1 cellular context compared by ENCODE assay signal in the genomic region with DNA sequence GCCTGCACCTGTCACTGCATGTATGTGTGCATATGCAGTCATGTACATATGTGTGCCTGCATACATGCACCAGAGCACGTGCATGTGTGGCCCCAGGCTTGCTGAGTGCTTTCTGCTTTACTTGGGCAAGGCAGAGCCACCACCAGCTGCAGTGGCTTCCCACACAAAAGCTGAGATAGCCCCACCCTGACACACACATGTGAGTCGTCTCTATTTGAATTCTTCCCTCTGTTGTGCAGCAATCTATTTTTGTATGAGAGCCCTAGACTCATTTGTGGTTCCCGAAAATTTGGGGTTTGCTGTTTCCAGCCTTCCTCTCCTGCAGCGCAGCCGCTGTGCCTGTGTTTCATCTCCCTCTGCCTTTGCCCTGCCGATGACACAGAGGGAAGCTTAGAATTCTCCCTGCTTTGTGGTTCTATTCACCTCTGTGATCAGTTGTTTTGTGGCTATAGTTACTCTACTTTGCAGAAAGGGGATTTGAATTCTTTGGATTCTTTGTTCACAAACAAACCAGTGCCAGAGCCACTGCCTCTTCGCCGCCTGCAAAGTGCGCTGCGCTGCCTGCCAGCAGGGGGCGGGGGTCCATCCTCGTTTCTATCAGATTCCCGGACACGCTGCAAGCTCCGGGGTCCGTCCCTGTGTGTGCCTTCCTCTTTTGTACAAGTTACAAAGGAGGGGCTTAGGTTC.
TF ChIP-seq lines count a peak whose summit lies in the region.

No MANE protein-coding gene starts in this region.

TF ChIP-seq in GM23338, 12 proteins besides CTCF, POLR2A, EP300 and RAD21 (continued from another document):
- TF ChIP-seq, protein P1, sequence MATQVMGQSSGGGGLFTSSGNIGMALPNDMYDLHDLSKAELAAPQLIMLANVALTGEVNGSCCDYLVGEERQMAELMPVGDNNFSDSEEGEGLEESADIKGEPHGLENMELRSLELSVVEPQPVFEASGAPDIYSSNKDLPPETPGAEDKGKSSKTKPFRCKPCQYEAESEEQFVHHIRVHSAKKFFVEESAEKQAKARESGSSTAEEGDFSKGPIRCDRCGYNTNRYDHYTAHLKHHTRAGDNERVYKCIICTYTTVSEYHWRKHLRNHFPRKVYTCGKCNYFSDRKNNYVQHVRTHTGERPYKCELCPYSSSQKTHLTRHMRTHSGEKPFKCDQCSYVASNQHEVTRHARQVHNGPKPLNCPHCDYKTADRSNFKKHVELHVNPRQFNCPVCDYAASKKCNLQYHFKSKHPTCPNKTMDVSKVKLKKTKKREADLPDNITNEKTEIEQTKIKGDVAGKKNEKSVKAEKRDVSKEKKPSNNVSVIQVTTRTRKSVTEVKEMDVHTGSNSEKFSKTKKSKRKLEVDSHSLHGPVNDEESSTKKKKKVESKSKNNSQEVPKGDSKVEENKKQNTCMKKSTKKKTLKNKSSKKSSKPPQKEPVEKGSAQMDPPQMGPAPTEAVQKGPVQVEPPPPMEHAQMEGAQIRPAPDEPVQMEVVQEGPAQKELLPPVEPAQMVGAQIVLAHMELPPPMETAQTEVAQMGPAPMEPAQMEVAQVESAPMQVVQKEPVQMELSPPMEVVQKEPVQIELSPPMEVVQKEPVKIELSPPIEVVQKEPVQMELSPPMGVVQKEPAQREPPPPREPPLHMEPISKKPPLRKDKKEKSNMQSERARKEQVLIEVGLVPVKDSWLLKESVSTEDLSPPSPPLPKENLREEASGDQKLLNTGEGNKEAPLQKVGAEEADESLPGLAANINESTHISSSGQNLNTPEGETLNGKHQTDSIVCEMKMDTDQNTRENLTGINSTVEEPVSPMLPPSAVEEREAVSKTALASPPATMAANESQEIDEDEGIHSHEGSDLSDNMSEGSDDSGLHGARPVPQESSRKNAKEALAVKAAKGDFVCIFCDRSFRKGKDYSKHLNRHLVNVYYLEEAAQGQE (IDR thresholded peaks at IDR 0.05; ENCODE audit: unreplicated experiment): no peak
- TF ChIP-seq ZNF331 (CRISPR knock-in tag; IDR thresholded peaks at IDR 0.05; ENCODE audit: low read depth) (no peak), STAT1 (IDR thresholded peaks at IDR 0.05; ENCODE audit: unreplicated experiment) (no peak)
